In the genomic region with DNA sequence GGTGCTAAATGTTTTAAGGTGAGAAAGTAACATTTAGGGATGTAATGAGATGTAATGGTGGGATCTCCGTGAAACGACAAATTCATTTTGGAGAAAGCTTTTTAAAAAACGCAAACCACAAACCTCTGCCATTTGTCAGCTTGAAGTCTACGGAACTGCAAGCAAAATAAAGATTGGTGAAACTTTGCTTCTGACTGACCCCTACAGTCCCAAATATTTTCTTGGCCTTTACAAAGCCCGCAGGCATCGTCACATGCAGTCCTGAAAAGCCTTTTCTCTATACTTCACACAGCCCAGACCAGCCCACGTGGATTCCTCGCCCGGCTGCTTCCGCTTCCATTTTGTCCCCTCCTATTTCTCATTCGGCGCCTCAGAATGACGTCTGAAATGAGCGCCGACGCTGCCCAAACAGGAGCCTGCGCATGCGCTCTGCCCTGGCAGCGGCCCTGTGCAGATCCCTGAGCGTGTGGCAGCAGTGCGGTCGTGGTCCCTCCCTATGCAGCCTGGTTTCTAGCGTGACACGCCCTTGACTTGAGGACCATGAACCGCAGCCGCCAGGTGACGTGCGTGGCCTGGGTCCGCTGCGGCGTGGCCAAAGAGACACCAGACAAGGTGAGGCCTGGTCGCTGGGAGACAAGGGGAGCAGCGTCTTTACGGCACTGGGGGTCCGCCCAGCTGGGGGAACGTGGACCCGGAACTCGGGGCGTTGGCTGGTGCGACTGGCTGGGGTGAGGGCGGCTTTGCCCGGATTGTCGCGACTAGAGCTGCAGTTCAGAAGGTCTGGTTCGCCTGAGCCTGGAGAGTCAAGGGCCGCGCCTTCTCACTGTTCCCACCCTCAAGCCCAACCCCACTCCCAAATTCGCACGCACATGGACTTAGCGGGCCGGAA, we compare ENCODE assay signal across 8 cellular contexts. TPM values are rescaled to one million over a fixed set of nuclear protein-coding genes. Genes with fewer than 3 reads are reported as not detected.
DNase-seq lines count a peak whose midpoint lies in the region; ATAC-seq and TF ChIP-seq lines count a peak whose summit lies in the region.

A gene (plus strand): TSS at position 440 of the 889 bp plus-strand sequence. CDS start 101 bp downstream, at position 541.

- H3K27me3 Mint-ChIP-seq in activated naive CD4-positive, alpha-beta T cell treated with anti-CD3 and anti-CD28 coated beads, Interleukin-2, amount 50 U/mL, for 24 hours, result no peaks in the 10 kb centered on the region

- WGBS in suprapubic skin, result under 1% methylated on average over 27 of the region's 51 CpGs

- CTCF ChIA-PET in GM10248 (lab: Yijun Ruan, JAX), result interaction anchor here (1.2 to 2.0 kb wide), 5 partner anchors 10 to 227 kb away, joined by 3 to 13 read pairs (median 3); no protein-coding TSS in a partner anchor

- H3K4me1 ChIP-seq in suprapubic skin, result peaks cover 21% of the 10 kb centered on the region

- peak in 1 of 2 donors; percentile 36 for TF ChIP-seq POLR2A in suprapubic skin (IDR thresholded peaks at IDR 0.05)

- H3K9me3 ChIP-seq in suprapubic skin, result no peaks in the 10 kb centered on the region

- peak within 1 kb of the TSS; percentile 98 for H3K4me3 Mint-ChIP-seq in activated naive CD4-positive, alpha-beta T cell treated with anti-CD3 and anti-CD28 coated beads, Interleukin-2, amount 50 U/mL, for 24 hours

- ATAC-seq in HG02610 (IDR thresholded peaks at IDR 0.05; ENCODE audit: unreplicated experiment), result peak; percentile 81
- peak; percentile 94 for ATAC-seq in SK-N-SH treated with all-trans-retinoic acid at 6 μM for 48 hours

- no peaks in the 10 kb centered on the region for H3K27me3 ChIP-seq in suprapubic skin

- peaks cover 22% of the 10 kb centered on the region for H3K36me3 ChIP-seq in suprapubic skin

- peak within 1 kb of the TSS; percentile 90 for H3K4me3 ChIP-seq in suprapubic skin

- POLR2A ChIA-PET in GM10248 (lab: Yijun Ruan, JAX), result no interaction called here

- H3K27ac ChIP-seq in suprapubic skin, result peak within 1 kb of the TSS; percentile 86

- H3K36me3 Mint-ChIP-seq in activated naive CD4-positive, alpha-beta T cell treated with anti-CD3 and anti-CD28 coated beads, Interleukin-2, amount 50 U/mL, for 24 hours, result peaks cover 16% of the 10 kb centered on the region

- H3K9me3 Mint-ChIP-seq in activated naive CD4-positive, alpha-beta T cell treated with anti-CD3 and anti-CD28 coated beads, Interleukin-2, amount 50 U/mL, for 24 hours, result no peaks in the 10 kb centered on the region

- H3K4me1 Mint-ChIP-seq in activated naive CD4-positive, alpha-beta T cell treated with anti-CD3 and anti-CD28 coated beads, Interleukin-2, amount 50 U/mL, for 24 hours, result peaks cover 30% of the 10 kb centered on the region

- TF ChIP-seq EP300 in suprapubic skin (IDR thresholded peaks at IDR 0.05), result no peak

- TF ChIP-seq CTCF in GM10248 (IDR thresholded peaks at IDR 0.05; ENCODE audit: control extremely low read depth, extremely low read depth, low read depth, missing control alignments) (no peak), suprapubic skin (IDR thresholded peaks at IDR 0.05) (no peak)

- H3K27ac Mint-ChIP-seq in activated naive CD4-positive, alpha-beta T cell treated with anti-CD3 and anti-CD28 coated beads, Interleukin-2, amount 50 U/mL, for 24 hours, result peak within 1 kb of the TSS; percentile 99

- DNase-seq in GM10248 (ENCODE audit: extremely low spot score), result peak; percentile 97
- DNase-seq in NCI-H1092 treated with DMSO at 0.1 percent for 48 hours (lab: John Stamatoyannopoulos, UW), result peak; percentile 87
- peak; percentile 79 for DNase-seq in glomerular endothelial cell (ENCODE audit: extremely low read depth, low read depth, low spot score)
- peak; percentile 93 for DNase-seq in occipital lobe (lab: John Stamatoyannopoulos, UW)
- DNase-seq in suprapubic skin (ENCODE audit: low spot score in 2 of 2), result peak; percentile 93 to 95

TF ChIP-seq in SK-N-SH treated with all-trans-retinoic acid at 6 μM for 48 hours, 23 proteins besides CTCF, POLR2A, EP300 and RAD21 (continues in another document):
- TF ChIP-seq ZFP3 (CRISPR knock-in tag; IDR thresholded peaks at IDR 0.05) (no peak), RARB (CRISPR knock-in tag; IDR thresholded peaks at IDR 0.05) (no peak), PPARA (CRISPR knock-in tag; IDR thresholded peaks at IDR 0.05; ENCODE audit: borderline replicate concordance) (no peak), SNAI2 (CRISPR knock-in tag; IDR thresholded peaks at IDR 0.05) (no peak), GLIS3 (CRISPR knock-in tag; IDR thresholded peaks at IDR 0.05) (no peak), OSR1 (CRISPR knock-in tag; IDR thresholded peaks at IDR 0.05) (no peak), ZC3H10 (CRISPR knock-in tag; IDR thresholded peaks at IDR 0.05) (no peak), BACH2 (CRISPR knock-in tag; IDR thresholded peaks at IDR 0.05; ENCODE audit: borderline replicate concordance) (no peak), ISL1 (CRISPR knock-in tag; IDR thresholded peaks at IDR 0.05) (no peak), ESRRG (CRISPR knock-in tag; IDR thresholded peaks at IDR 0.05) (no peak), TCF4 (CRISPR knock-in tag; IDR thresholded peaks at IDR 0.05; ENCODE audit: borderline replicate concordance) (no peak), TOX (CRISPR knock-in tag; IDR thresholded peaks at IDR 0.05; ENCODE audit: borderline replicate concordance) (no peak)
- TF ChIP-seq, protein P1, sequence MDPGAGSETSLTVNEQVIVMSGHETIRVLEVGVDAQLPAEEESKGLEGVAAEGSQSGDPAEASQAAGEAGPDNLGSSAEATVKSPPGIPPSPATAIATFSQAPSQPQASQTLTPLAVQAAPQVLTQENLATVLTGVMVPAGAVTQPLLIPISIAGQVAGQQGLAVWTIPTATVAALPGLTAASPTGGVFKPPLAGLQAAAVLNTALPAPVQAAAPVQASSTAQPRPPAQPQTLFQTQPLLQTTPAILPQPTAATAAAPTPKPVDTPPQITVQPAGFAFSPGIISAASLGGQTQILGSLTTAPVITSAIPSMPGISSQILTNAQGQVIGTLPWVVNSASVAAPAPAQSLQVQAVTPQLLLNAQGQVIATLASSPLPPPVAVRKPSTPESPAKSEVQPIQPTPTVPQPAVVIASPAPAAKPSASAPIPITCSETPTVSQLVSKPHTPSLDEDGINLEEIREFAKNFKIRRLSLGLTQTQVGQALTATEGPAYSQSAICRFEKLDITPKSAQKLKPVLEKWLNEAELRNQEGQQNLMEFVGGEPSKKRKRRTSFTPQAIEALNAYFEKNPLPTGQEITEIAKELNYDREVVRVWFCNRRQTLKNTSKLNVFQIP (CRISPR knock-in tag; IDR thresholded peaks at IDR 0.05; ENCODE audit: borderline replicate concordance, low read depth), result no peak
- TF ChIP-seq, protein P2, sequence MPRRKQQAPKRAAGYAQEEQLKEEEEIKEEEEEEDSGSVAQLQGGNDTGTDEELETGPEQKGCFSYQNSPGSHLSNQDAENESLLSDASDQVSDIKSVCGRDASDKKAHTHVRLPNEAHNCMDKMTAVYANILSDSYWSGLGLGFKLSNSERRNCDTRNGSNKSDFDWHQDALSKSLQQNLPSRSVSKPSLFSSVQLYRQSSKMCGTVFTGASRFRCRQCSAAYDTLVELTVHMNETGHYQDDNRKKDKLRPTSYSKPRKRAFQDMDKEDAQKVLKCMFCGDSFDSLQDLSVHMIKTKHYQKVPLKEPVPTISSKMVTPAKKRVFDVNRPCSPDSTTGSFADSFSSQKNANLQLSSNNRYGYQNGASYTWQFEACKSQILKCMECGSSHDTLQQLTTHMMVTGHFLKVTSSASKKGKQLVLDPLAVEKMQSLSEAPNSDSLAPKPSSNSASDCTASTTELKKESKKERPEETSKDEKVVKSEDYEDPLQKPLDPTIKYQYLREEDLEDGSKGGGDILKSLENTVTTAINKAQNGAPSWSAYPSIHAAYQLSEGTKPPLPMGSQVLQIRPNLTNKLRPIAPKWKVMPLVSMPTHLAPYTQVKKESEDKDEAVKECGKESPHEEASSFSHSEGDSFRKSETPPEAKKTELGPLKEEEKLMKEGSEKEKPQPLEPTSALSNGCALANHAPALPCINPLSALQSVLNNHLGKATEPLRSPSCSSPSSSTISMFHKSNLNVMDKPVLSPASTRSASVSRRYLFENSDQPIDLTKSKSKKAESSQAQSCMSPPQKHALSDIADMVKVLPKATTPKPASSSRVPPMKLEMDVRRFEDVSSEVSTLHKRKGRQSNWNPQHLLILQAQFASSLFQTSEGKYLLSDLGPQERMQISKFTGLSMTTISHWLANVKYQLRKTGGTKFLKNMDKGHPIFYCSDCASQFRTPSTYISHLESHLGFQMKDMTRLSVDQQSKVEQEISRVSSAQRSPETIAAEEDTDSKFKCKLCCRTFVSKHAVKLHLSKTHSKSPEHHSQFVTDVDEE (CRISPR knock-in tag; IDR thresholded peaks at IDR 0.05), result no peak
- TF ChIP-seq, protein P3, sequence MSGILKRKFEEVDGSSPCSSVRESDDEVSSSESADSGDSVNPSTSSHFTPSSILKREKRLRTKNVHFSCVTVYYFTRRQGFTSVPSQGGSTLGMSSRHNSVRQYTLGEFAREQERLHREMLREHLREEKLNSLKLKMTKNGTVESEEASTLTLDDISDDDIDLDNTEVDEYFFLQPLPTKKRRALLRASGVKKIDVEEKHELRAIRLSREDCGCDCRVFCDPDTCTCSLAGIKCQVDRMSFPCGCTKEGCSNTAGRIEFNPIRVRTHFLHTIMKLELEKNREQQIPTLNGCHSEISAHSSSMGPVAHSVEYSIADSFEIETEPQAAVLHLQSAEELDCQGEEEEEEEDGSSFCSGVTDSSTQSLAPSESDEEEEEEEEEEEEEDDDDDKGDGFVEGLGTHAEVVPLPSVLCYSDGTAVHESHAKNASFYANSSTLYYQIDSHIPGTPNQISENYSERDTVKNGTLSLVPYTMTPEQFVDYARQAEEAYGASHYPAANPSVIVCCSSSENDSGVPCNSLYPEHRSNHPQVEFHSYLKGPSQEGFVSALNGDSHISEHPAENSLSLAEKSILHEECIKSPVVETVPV (CRISPR knock-in tag; IDR thresholded peaks at IDR 0.05), result no peak
- TF ChIP-seq, protein P4, sequence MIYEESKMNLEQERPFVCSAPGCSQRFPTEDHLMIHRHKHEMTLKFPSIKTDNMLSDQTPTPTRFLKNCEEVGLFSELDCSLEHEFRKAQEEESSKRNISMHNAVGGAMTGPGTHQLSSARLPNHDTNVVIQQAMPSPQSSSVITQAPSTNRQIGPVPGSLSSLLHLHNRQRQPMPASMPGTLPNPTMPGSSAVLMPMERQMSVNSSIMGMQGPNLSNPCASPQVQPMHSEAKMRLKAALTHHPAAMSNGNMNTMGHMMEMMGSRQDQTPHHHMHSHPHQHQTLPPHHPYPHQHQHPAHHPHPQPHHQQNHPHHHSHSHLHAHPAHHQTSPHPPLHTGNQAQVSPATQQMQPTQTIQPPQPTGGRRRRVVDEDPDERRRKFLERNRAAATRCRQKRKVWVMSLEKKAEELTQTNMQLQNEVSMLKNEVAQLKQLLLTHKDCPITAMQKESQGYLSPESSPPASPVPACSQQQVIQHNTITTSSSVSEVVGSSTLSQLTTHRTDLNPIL (CRISPR knock-in tag; IDR thresholded peaks at IDR 0.05; ENCODE audit: low read depth), result no peak

RNA-seq across cellular contexts. Expression of the gene that starts here (rescaled TPM):
- total RNA-seq in glomerular endothelial cell (112 and 126 TPM in 2 replicates), occipital lobe (78.1 TPM), suprapubic skin (10 to 100 TPM; 50.7 to 97.7 (median 64.6) TPM)

Comparison
In these comparisons a context has a peak if more than half of its experiments do, and no peak if none do; other contexts are left out.
1. Peak in every context shown above with its lines: DNase-seq, ATAC-seq, H3K4me3 ChIP-seq and H3K27ac ChIP-seq.